20 cellular contexts compared by ENCODE assay signal in the genomic region with DNA sequence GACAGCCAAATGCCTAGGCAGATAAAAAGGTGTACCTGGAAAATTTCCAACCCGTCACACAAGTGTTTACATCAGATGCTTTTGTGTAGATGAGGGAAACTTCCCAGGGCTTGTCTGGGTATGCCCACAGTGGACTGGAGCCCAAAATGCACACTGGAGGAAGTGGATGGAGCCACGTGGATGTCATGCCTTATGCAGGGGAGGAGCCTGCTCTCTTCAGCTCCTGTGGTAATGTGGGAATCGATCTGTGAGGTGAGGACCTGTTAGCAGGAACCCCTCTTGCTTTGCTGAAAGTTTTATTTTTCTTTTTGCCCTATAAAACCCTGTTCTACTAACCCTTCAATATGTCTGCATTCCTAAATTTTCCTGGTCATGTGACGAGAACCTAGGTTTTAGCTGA.
"Had no signal": no experiment of that assay in that cellular context is flagged by ENCODE, and none has a peak within 500 bp of the region (broad histone marks: within the 10 kb centered on the region; RNA-seq: fewer than 3 reads in every experiment).

No MANE protein-coding gene starts in this region.

- H3K36me3 ChIP-seq: Peyer's patch, SJCRH30 had no signal

- H3K9ac ChIP-seq: KMS-11 had no signal

- H3K4me2 ChIP-seq: KMS-11 had no signal

- H3K27ac ChIP-seq: HL-60, KMS-11, Peyer's patch, SJCRH30 had no signal

- ATAC-seq: PC-3, Right ventricle myocardium inferior, SK-N-SH treated with all-trans-retinoic acid at 6 μM for 48 hours had no signal

- H3K9me3 ChIP-seq: Peyer's patch, SJCRH30 had no signal

- H3K27me3 ChIP-seq: Peyer's patch, SJCRH30 had no signal

- H3K4me1 ChIP-seq: Peyer's patch, SJCRH30 had no signal

- H3K4me3 ChIP-seq: Peyer's patch, SJCRH30 had no signal

- DNase-seq: IMR-90, Kasumi-1, MM.1S, NCI-H1092 treated with DMSO at 0.1 percent for 48 hours, NCI-H1436, NCI-H187, NCI-H2029, NCI-H2081 treated with DMSO at 0.1 percent for 48 hours, NCI-H2227 treated with DMSO at 0.1 percent for 48 hours, NCI-H524, NCI-H526 treated with DMSO at 0.1 percent for 48 hours, NCI-H748 treated with DMSO at 0.1 percent for 48 hours, PC-3, Peyer's patch, SHP77 treated with DMSO at 0.1 percent for 48 hours, SJCRH30 had no signal
